Comparison of ENCODE assay signal across 9 cellular contexts in genomic region chr9:14616188-14616982, GRCh38.
DNase-seq lines count a peak whose midpoint lies in the region; ATAC-seq, FAIRE-seq and TF ChIP-seq lines count a peak whose summit lies in the region.
"Had no signal": no experiment of that assay in that cellular context is flagged by ENCODE, and none has a peak within 500 bp of the region (broad histone marks: within the 10 kb centered on the region; RNA-seq: fewer than 3 reads in every experiment).

No MANE protein-coding gene starts in this region.

- no peaks in the 10 kb centered on the region for H3K36me3 ChIP-seq in pancreas

- no peaks in the 10 kb centered on the region for H3K27me3 ChIP-seq in pancreas
- H3K27me3 ChIP-seq: BLaER1 had no signal

- no peak overlapping the region for H3K27ac ChIP-seq in pancreas
- H3K27ac ChIP-seq: BLaER1 had no signal

- peak; percentile 91 for ATAC-seq in GM21723 (IDR thresholded peaks at IDR 0.05; ENCODE audit: unreplicated experiment)
- ATAC-seq in pancreas: peak in 3 of 4 donors; percentile 80 to 85 (median 83)

- H3K4me3 ChIP-seq in pancreas: no peak overlapping the region
- H3K4me3 ChIP-seq: BLaER1 had no signal

- FAIRE-seq in pancreas (lab: Jason Lieb, UNC): peak; percentile 89

- peak; percentile 5 to 42 (median 38) for TF ChIP-seq CTCF in pancreas (IDR thresholded peaks at IDR 0.05)

- H3K9me3 ChIP-seq in pancreas: no peaks in the 10 kb centered on the region
- H3K9me3 ChIP-seq: BLaER1 had no signal

- intact Hi-C loops in pancreas (cut with DNase I): no loop called here

- DNase-seq in NCI-H2029 treated with DMSO at 0.1 percent for 48 hours (lab: John Stamatoyannopoulos, UW): peak; percentile 3
- no peak for DNase-seq in NCI-H2029 (lab: John Stamatoyannopoulos, UW)
- DNase-seq in KG1 (lab: John Stamatoyannopoulos, UW): peak; percentile 17
- peak; percentile 28 for DNase-seq in SHP77 treated with DMSO at 0.1 percent for 48 hours (lab: John Stamatoyannopoulos, UW)
- DNase-seq in fibroblast of gingiva (ENCODE audit: low read depth): peak; percentile 67
- no peak for DNase-seq in pancreas
- DNase-seq in activated CD8-positive, alpha-beta memory T cell treated with anti-CD3 and anti-CD28 coated beads for 24 hours: no peak

- H3K4me1 ChIP-seq in pancreas: peaks cover 0 to 12% (median 11%) of the 10 kb centered on the region in 3 donors
- H3K4me1 ChIP-seq: BLaER1 had no signal

- 47 to 54% methylated on average over 3 of the region's 3 CpGs for WGBS in pancreas, 2 donors

Comparison
In these comparisons a context has a peak if more than half of its experiments do, and no peak if none do; other contexts are left out.
1. DNase-seq: peak in NCI-H2029 treated with DMSO at 0.1 percent for 48 hours (single experiment), KG1 (single experiment), SHP77 treated with DMSO at 0.1 percent for 48 hours (single experiment) and fibroblast of gingiva (single experiment); none in NCI-H2029 (single experiment), pancreas (0 of 6) and activated CD8-positive, alpha-beta memory T cell treated with anti-CD3 and anti-CD28 coated beads for 24 hours (single experiment).